In the genomic region with DNA sequence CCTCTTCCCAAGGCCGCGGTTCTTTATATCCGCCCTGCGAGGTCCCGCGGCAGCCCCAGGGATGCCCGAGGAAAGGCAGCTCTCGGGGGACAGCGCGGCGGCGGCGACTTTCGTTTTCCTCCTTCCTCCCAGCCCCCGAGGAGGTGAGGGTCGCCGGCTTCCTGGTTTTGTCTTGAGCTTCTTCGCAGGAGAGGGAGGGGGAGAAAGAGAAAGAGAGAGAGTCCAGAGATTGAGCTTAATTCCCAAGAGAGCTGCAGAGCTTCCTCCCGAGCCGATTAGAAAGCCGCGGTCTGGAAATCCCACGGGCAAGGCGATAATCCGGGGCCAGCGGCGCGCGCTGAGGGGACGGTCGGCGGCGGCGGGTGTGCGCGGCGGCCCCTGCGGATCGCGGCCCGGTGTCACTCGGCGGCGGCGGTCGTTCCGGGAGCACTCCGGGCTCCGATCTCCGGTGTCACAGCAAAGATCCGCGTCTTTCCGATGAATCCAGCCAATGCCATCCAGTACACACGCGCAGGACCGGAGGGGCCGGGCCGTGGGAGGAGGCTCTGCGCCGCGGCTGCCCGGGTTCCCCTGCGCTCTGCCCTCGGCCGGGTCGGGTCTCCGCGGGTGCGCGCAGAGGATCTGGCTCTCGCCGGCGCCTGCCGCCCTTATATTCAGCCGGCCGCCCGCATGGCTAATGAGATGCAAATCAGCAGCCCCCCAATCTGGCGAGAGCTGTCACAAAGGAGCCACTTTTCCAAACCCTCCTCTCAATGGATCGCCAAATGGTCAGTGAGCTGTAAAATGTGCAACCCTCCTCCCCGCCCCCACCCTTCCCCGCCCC, we compare ENCODE assay signal across 1 cellular context.
A peak's percentile ranks its signal among the peaks of the same experiment; 100 is the strongest.
TF ChIP-seq lines count a peak whose summit lies in the region.

DLL1 (minus strand) TSS at position 773 of the 823 bp plus-strand sequence. CDS start 939 bp downstream, outside the sequence.

TF ChIP-seq in HEK293, 187 proteins besides CTCF, POLR2A, EP300 and RAD21 (continued from another document and continues in another):
- TF ChIP-seq, protein P1, sequence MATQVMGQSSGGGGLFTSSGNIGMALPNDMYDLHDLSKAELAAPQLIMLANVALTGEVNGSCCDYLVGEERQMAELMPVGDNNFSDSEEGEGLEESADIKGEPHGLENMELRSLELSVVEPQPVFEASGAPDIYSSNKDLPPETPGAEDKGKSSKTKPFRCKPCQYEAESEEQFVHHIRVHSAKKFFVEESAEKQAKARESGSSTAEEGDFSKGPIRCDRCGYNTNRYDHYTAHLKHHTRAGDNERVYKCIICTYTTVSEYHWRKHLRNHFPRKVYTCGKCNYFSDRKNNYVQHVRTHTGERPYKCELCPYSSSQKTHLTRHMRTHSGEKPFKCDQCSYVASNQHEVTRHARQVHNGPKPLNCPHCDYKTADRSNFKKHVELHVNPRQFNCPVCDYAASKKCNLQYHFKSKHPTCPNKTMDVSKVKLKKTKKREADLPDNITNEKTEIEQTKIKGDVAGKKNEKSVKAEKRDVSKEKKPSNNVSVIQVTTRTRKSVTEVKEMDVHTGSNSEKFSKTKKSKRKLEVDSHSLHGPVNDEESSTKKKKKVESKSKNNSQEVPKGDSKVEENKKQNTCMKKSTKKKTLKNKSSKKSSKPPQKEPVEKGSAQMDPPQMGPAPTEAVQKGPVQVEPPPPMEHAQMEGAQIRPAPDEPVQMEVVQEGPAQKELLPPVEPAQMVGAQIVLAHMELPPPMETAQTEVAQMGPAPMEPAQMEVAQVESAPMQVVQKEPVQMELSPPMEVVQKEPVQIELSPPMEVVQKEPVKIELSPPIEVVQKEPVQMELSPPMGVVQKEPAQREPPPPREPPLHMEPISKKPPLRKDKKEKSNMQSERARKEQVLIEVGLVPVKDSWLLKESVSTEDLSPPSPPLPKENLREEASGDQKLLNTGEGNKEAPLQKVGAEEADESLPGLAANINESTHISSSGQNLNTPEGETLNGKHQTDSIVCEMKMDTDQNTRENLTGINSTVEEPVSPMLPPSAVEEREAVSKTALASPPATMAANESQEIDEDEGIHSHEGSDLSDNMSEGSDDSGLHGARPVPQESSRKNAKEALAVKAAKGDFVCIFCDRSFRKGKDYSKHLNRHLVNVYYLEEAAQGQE (tag by site-specific recombination; IDR thresholded peaks at IDR 0.05), result no peak
- no peak for TF ChIP-seq ZNF521 (tag by site-specific recombination; IDR thresholded peaks at IDR 0.05)
- no peak for TF ChIP-seq ZNF37A (tag by site-specific recombination; IDR thresholded peaks at IDR 0.05)
- TF ChIP-seq ZFP3 (tag by site-specific recombination; IDR thresholded peaks at IDR 0.05; ENCODE audit: low read depth), result no peak
- no peak for TF ChIP-seq SALL2 (tag by site-specific recombination; IDR thresholded peaks at IDR 0.05; ENCODE audit: borderline replicate concordance)
- no peak for TF ChIP-seq ZNF544 (tag by site-specific recombination; IDR thresholded peaks at IDR 0.05)
- TF ChIP-seq ZNF549 (tag by site-specific recombination; IDR thresholded peaks at IDR 0.05), result no peak
- TF ChIP-seq ZNF768 (tag by site-specific recombination; IDR thresholded peaks at IDR 0.05), result no peak
- no peak for TF ChIP-seq ZNF488 (tag by site-specific recombination; IDR thresholded peaks at IDR 0.05)
- no peak for TF ChIP-seq ZSCAN23 (tag by site-specific recombination; IDR thresholded peaks at IDR 0.05)
- TF ChIP-seq ZNF837 (tag by site-specific recombination; IDR thresholded peaks at IDR 0.05), result no peak
- no peak for TF ChIP-seq KLF9 (tag by site-specific recombination; IDR thresholded peaks at IDR 0.05; ENCODE audit: low read depth)
- TF ChIP-seq ZNF624 (tag by site-specific recombination; IDR thresholded peaks at IDR 0.05), result no peak
- TF ChIP-seq OVOL3 (tag by site-specific recombination; IDR thresholded peaks at IDR 0.05), result no peak
- no peak for TF ChIP-seq KLF16 (tag by site-specific recombination; IDR thresholded peaks at IDR 0.05)
- TF ChIP-seq, protein P2, sequence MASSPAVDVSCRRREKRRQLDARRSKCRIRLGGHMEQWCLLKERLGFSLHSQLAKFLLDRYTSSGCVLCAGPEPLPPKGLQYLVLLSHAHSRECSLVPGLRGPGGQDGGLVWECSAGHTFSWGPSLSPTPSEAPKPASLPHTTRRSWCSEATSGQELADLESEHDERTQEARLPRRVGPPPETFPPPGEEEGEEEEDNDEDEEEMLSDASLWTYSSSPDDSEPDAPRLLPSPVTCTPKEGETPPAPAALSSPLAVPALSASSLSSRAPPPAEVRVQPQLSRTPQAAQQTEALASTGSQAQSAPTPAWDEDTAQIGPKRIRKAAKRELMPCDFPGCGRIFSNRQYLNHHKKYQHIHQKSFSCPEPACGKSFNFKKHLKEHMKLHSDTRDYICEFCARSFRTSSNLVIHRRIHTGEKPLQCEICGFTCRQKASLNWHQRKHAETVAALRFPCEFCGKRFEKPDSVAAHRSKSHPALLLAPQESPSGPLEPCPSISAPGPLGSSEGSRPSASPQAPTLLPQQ (tag by site-specific recombination; IDR thresholded peaks at IDR 0.05), result no peak
- no peak for TF ChIP-seq ZNF677 (tag by site-specific recombination; IDR thresholded peaks at IDR 0.05)
- TF ChIP-seq, protein P3, sequence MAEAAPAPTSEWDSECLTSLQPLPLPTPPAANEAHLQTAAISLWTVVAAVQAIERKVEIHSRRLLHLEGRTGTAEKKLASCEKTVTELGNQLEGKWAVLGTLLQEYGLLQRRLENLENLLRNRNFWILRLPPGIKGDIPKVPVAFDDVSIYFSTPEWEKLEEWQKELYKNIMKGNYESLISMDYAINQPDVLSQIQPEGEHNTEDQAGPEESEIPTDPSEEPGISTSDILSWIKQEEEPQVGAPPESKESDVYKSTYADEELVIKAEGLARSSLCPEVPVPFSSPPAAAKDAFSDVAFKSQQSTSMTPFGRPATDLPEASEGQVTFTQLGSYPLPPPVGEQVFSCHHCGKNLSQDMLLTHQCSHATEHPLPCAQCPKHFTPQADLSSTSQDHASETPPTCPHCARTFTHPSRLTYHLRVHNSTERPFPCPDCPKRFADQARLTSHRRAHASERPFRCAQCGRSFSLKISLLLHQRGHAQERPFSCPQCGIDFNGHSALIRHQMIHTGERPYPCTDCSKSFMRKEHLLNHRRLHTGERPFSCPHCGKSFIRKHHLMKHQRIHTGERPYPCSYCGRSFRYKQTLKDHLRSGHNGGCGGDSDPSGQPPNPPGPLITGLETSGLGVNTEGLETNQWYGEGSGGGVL (tag by site-specific recombination; IDR thresholded peaks at IDR 0.05), result no peak
- no peak for TF ChIP-seq MYNN (tag by site-specific recombination; IDR thresholded peaks at IDR 0.05; ENCODE audit: borderline replicate concordance)
- TF ChIP-seq ZNF548 (tag by site-specific recombination; IDR thresholded peaks at IDR 0.05), result no peak
- no peak for TF ChIP-seq ZNF830 (tag by site-specific recombination; IDR thresholded peaks at IDR 0.05; ENCODE audit: low read depth)
- no peak for TF ChIP-seq ZNF596 (tag by site-specific recombination; IDR thresholded peaks at IDR 0.05)
- no peak for TF ChIP-seq ZNF501 (tag by site-specific recombination; IDR thresholded peaks at IDR 0.05)
- TF ChIP-seq YY2 (tag by site-specific recombination; IDR thresholded peaks at IDR 0.05), result no peak
- no peak for TF ChIP-seq ZNF416 (tag by site-specific recombination; IDR thresholded peaks at IDR 0.05)
- TF ChIP-seq ZSCAN30 (tag by site-specific recombination; IDR thresholded peaks at IDR 0.05), result 0 out of 2 replicates have a peak, but pooled peaks have one; percentile 65
- TF ChIP-seq ZFHX2 (tag by site-specific recombination; conservative IDR thresholded peaks at IDR 0.05), result no peak; the same call in 1 of the 2 replicates
- no peak for TF ChIP-seq ZNF23 (tag by site-specific recombination; IDR thresholded peaks at IDR 0.05; ENCODE audit: borderline replicate concordance)
- no peak for TF ChIP-seq HOXC10 (CRISPR knock-in tag; IDR thresholded peaks at IDR 0.05)
- TF ChIP-seq ELK4 (IDR thresholded peaks at IDR 0.05; ENCODE audit: borderline replicate concordance, low read depth, low read length), result no peak
- no peak for TF ChIP-seq TSHZ1 (tag by site-specific recombination; IDR thresholded peaks at IDR 0.05; ENCODE audit: borderline replicate concordance)
- TF ChIP-seq, protein P4, sequence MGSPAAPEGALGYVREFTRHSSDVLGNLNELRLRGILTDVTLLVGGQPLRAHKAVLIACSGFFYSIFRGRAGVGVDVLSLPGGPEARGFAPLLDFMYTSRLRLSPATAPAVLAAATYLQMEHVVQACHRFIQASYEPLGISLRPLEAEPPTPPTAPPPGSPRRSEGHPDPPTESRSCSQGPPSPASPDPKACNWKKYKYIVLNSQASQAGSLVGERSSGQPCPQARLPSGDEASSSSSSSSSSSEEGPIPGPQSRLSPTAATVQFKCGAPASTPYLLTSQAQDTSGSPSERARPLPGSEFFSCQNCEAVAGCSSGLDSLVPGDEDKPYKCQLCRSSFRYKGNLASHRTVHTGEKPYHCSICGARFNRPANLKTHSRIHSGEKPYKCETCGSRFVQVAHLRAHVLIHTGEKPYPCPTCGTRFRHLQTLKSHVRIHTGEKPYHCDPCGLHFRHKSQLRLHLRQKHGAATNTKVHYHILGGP (tag by site-specific recombination; IDR thresholded peaks at IDR 0.05), result no peak
- TF ChIP-seq, protein P5, sequence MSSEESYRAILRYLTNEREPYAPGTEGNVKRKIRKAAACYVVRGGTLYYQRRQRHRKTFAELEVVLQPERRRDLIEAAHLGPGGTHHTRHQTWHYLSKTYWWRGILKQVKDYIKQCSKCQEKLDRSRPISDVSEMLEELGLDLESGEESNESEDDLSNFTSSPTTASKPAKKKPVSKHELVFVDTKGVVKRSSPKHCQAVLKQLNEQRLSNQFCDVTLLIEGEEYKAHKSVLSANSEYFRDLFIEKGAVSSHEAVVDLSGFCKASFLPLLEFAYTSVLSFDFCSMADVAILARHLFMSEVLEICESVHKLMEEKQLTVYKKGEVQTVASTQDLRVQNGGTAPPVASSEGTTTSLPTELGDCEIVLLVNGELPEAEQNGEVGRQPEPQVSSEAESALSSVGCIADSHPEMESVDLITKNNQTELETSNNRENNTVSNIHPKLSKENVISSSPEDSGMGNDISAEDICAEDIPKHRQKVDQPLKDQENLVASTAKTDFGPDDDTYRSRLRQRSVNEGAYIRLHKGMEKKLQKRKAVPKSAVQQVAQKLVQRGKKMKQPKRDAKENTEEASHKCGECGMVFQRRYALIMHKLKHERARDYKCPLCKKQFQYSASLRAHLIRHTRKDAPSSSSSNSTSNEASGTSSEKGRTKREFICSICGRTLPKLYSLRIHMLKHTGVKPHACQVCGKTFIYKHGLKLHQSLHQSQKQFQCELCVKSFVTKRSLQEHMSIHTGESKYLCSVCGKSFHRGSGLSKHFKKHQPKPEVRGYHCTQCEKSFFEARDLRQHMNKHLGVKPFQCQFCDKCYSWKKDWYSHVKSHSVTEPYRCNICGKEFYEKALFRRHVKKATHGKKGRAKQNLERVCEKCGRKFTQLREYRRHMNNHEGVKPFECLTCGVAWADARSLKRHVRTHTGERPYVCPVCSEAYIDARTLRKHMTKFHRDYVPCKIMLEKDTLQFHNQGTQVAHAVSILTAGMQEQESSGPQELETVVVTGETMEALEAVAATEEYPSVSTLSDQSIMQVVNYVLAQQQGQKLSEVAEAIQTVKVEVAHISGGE (tag by site-specific recombination; conservative IDR thresholded peaks at IDR 0.05; ENCODE audit: low read depth), result peak; percentile 81
- TF ChIP-seq ZNF175 (tag by site-specific recombination; IDR thresholded peaks at IDR 0.05), result no peak
- TF ChIP-seq, protein P6, sequence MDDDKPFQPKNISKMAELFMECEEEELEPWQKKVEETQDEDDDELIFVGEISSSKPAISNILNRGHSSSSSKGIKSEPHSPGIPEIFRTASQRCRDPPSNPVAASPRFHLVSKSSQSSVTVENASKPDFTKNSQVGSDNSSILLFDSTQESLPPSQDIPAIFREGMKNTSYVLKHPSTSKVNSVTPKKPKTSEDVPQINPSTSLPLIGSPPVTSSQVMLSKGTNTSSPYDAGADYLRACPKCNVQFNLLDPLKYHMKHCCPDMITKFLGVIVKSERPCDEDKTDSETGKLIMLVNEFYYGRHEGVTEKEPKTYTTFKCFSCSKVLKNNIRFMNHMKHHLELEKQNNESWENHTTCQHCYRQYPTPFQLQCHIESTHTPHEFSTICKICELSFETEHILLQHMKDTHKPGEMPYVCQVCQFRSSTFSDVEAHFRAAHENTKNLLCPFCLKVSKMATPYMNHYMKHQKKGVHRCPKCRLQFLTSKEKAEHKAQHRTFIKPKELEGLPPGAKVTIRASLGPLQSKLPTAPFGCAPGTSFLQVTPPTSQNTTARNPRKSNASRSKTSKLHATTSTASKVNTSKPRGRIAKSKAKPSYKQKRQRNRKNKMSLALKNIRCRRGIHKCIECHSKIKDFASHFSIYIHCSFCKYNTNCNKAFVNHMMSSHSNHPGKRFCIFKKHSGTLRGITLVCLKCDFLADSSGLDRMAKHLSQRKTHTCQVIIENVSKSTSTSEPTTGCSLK (tag by site-specific recombination; IDR thresholded peaks at IDR 0.05), result no peak
- TF ChIP-seq ZNF621 (tag by site-specific recombination; IDR thresholded peaks at IDR 0.05), result no peak
